ENCODE assay signal across 8 cellular contexts in genomic region chr2:219461061-219461514, GRCh38.
A peak's percentile ranks its signal among the peaks of the same experiment; 100 is the strongest.
DNase-seq lines count a peak whose midpoint lies in the region; ATAC-seq and TF ChIP-seq lines count a peak whose summit lies in the region.

No MANE protein-coding gene starts in this region.

- H3K9ac ChIP-seq in rectal smooth muscle tissue (ENCODE audit: low read length) = no peak overlapping the region

- no peaks in the 10 kb centered on the region for H3K27me3 ChIP-seq in rectal smooth muscle tissue (ENCODE audit: control insufficient read depth, insufficient read depth, low read length)

- H3K4me1 ChIP-seq in rectal smooth muscle tissue (ENCODE audit: control insufficient read depth, insufficient read depth, low read length) = peaks cover 51% of the 10 kb centered on the region

- peak; percentile 67 for DNase-seq in RPMI8226
- DNase-seq in fibroblast of pulmonary artery (ENCODE audit: low read depth) = peak; percentile 14
- no peak for DNase-seq in NOMO-1 treated with dmso at 0.1 percent for 144 hours (lab: John Stamatoyannopoulos, UW; ENCODE audit: unreplicated experiment)
- no peak for DNase-seq in islet precursor cell
- DNase-seq in NOMO-1 treated with DMSO at 0.1 percent for 48 hours (lab: John Stamatoyannopoulos, UW; ENCODE audit: unreplicated experiment) = no peak

- H3K27ac ChIP-seq in rectal smooth muscle tissue (ENCODE audit: low read depth, low read length) = peak overlapping the region; percentile 99

- no peak overlapping the region for H3K4me3 ChIP-seq in fibroblast of pulmonary artery (replicated peaks; ENCODE audit: low read depth, low read length)
- peak overlapping the region; percentile 37 for H3K4me3 ChIP-seq in rectal smooth muscle tissue (ENCODE audit: low read length)

- no peak for TF ChIP-seq CTCF in fibroblast of pulmonary artery (IDR thresholded peaks at IDR 0.05; ENCODE audit: low read length, missing control alignments)

- ATAC-seq in GM18868 (IDR thresholded peaks at IDR 0.05; ENCODE audit: unreplicated experiment) (peak; percentile 50), HG02938 (IDR thresholded peaks at IDR 0.05; ENCODE audit: unreplicated experiment) (no peak)

- H3K36me3 ChIP-seq in rectal smooth muscle tissue (ENCODE audit: control insufficient read depth, insufficient read depth, low read length) = no peaks in the 10 kb centered on the region

Comparison
In these comparisons a context has a peak if more than half of its experiments do, and no peak if none do; other contexts are left out.
1. DNase-seq: peak in RPMI8226 (single experiment) and fibroblast of pulmonary artery (single experiment); none in NOMO-1 treated with dmso at 0.1 percent for 144 hours (single experiment), islet precursor cell (single experiment) and NOMO-1 treated with DMSO at 0.1 percent for 48 hours (single experiment).